ENCODE assay signal across 8 cellular contexts in genomic region chr11:61362542-61362875, GRCh38. TPM values are rescaled to one million over a fixed set of nuclear protein-coding genes. Genes with fewer than 3 reads are reported as not detected.
DNase-seq lines count a peak whose midpoint lies in the region; ATAC-seq and TF ChIP-seq lines count a peak whose summit lies in the region.

No MANE protein-coding gene starts in this region.

- CTCF ChIA-PET in activated CD8-positive, alpha-beta T cell treated with anti-CD3 and anti-CD28 coated beads, Interleukin-2, amount 10 ng/mL, durations not matched to agents 7 days and 5 days (lab: Charles Lee): interaction anchor here (0.7 to 5.0 kb wide), 15 partner anchors 8 to 260 kb away, joined by 3 to 105 read pairs (median 7); partner anchors contain the start of genes CD5, DDB1, TKFC and TMEM216

- no peaks in the 10 kb centered on the region for H3K27me3 Mint-ChIP-seq in activated CD8-positive, alpha-beta T cell treated with anti-CD3 and anti-CD28 coated beads, Interleukin-2, amount 10 ng/mL, durations not matched to agents 7 days and 5 days (ENCODE audit: low read depth)

- H3K27ac ChIP-seq in osteoblast (ENCODE audit: low read depth, low read length): peak overlapping the region; percentile 96

- peak overlapping the region; percentile 90 for H2AFZ ChIP-seq in osteoblast (ENCODE audit: low read length)

- TF ChIP-seq CTCF in fibroblast of mammary gland (conservative IDR thresholded peaks at IDR 0.05; ENCODE audit: control insufficient read depth, insufficient read depth, low read depth, low read length) (no peak), osteoblast (IDR thresholded peaks at IDR 0.05; ENCODE audit: extremely low read depth, low read depth, low read length) (no peak)

- H3K27ac Mint-ChIP-seq in activated CD8-positive, alpha-beta T cell treated with anti-CD3 and anti-CD28 coated beads, Interleukin-2, amount 10 ng/mL, durations not matched to agents 7 days and 5 days: peak overlapping the region; percentile 94

- peak overlapping the region; percentile 82 for H3K4me3 ChIP-seq in fibroblast of mammary gland (ENCODE audit: control insufficient read depth, low read depth, low read length)
- peak overlapping the region; percentile 84 for H3K4me3 ChIP-seq in osteoblast (ENCODE audit: insufficient read depth, low read length)

- peak overlapping the region; percentile 98 for H3K9ac ChIP-seq in ES-I3 (ENCODE audit: low read depth, low read length)

- peak overlapping the region; percentile 95 for H3K4me3 Mint-ChIP-seq in activated CD8-positive, alpha-beta T cell treated with anti-CD3 and anti-CD28 coated beads, Interleukin-2, amount 10 ng/mL, durations not matched to agents 7 days and 5 days

- H4K20me1 ChIP-seq in osteoblast (ENCODE audit: insufficient read depth, low read length): peaks cover 3% of the 10 kb centered on the region

- peaks cover 39% of the 10 kb centered on the region for H3K36me3 Mint-ChIP-seq in activated CD8-positive, alpha-beta T cell treated with anti-CD3 and anti-CD28 coated beads, Interleukin-2, amount 10 ng/mL, durations not matched to agents 7 days and 5 days (ENCODE audit: low read depth)

- H3K9me3 ChIP-seq in ES-I3 (ENCODE audit: control insufficient read depth, insufficient read depth, low read length) (no peaks in the 10 kb centered on the region), osteoblast (ENCODE audit: low read depth, low read length) (no peaks in the 10 kb centered on the region)

- no peaks in the 10 kb centered on the region for H3K27me3 ChIP-seq in osteoblast (ENCODE audit: insufficient read depth, low read length)

- peaks cover 37% of the 10 kb centered on the region for H3K4me1 Mint-ChIP-seq in activated CD8-positive, alpha-beta T cell treated with anti-CD3 and anti-CD28 coated beads, Interleukin-2, amount 10 ng/mL, durations not matched to agents 7 days and 5 days (ENCODE audit: low read depth)

- peak; percentile 23 for DNase-seq in LoVo (ENCODE audit: low spot score)
- peak; percentile 60 for DNase-seq in activated CD8-positive, alpha-beta T cell treated with anti-CD3 and anti-CD28 coated beads, Interleukin-2, amount 10 ng/mL, durations not matched to agents 7 days and 5 days
- peak; percentile 72 for DNase-seq in fibroblast of mammary gland (ENCODE audit: low read depth)
- peak; percentile 82 for DNase-seq in osteoblast (ENCODE audit: insufficient read length, low spot score, missing footprints)
- DNase-seq in NCI-H187 (lab: John Stamatoyannopoulos, UW): no peak

- peaks cover 19% of the 10 kb centered on the region for H3K36me3 ChIP-seq in ES-I3 (ENCODE audit: insufficient read depth, low read length)
- H3K36me3 ChIP-seq in osteoblast (ENCODE audit: insufficient read depth, low read length): peaks cover 39% of the 10 kb centered on the region

- H3K4me2 ChIP-seq in osteoblast (ENCODE audit: insufficient read depth, low read length): peak overlapping the region; percentile 99

- peak; percentile 28 for ATAC-seq in activated CD8-positive, alpha-beta T cell treated with anti-CD3 and anti-CD28 coated beads, Interleukin-2, amount 10 ng/mL, durations not matched to agents 7 days and 5 days
- ATAC-seq in GM19455 (IDR thresholded peaks at IDR 0.05; ENCODE audit: unreplicated experiment) (no peak), GM18498 (IDR thresholded peaks at IDR 0.05; ENCODE audit: unreplicated experiment) (no peak)

- H3K9me3 Mint-ChIP-seq in activated CD8-positive, alpha-beta T cell treated with anti-CD3 and anti-CD28 coated beads, Interleukin-2, amount 10 ng/mL, durations not matched to agents 7 days and 5 days (ENCODE audit: insufficient read depth): no peaks in the 10 kb centered on the region

- POLR2A ChIA-PET in activated CD8-positive, alpha-beta T cell treated with anti-CD3 and anti-CD28 coated beads, Interleukin-2, amount 10 ng/mL, durations not matched to agents 7 days and 5 days (lab: Charles Lee): interaction anchor here (0.8 to 5.5 kb wide), 14 partner anchors 8 to 73 kb away, joined by 3 to 72 read pairs (median 8); partner anchors contain the start of genes CPSF7, DDB1, SDHAF2 and TKFC

- peaks cover 49% of the 10 kb centered on the region for H3K79me2 ChIP-seq in osteoblast (ENCODE audit: insufficient read depth, low read length)

- H3K4me1 ChIP-seq in ES-I3 (ENCODE audit: insufficient read depth, low read length) (no peaks in the 10 kb centered on the region), osteoblast (ENCODE audit: insufficient read depth, low read length) (peaks cover 47% of the 10 kb centered on the region)

RNA-seq across cellular contexts. Expression of gene TMEM138, which starts 0.3 kb away (rescaled TPM):
- total RNA-seq in activated CD8-positive, alpha-beta T cell treated with anti-CD3 and anti-CD28 coated beads, Interleukin-2, amount 10 ng/mL, durations not matched to agents 7 days and 5 days: 10 to 100 TPM; 57.4 to 57.5 TPM
- total RNA-seq in osteoblast: 41.3 and 48.3 TPM in 2 replicates

RNA-seq across cellular contexts. Expression of gene CYB561A3, which starts 0.8 kb away (rescaled TPM):
- 10 to 100 TPM; 53.2 to 55.6 TPM for total RNA-seq in activated CD8-positive, alpha-beta T cell treated with anti-CD3 and anti-CD28 coated beads, Interleukin-2, amount 10 ng/mL, durations not matched to agents 7 days and 5 days
- total RNA-seq in osteoblast: 149 and 151 TPM in 2 replicates

RNA-seq across cellular contexts. Expression of gene TKFC, which starts 29.5 kb away (rescaled TPM):
- 10 to 100 TPM; 24.1 to 26.4 TPM for total RNA-seq in activated CD8-positive, alpha-beta T cell treated with anti-CD3 and anti-CD28 coated beads, Interleukin-2, amount 10 ng/mL, durations not matched to agents 7 days and 5 days
- total RNA-seq in osteoblast: 21.8 and 30.0 TPM in 2 replicates

RNA-seq across cellular contexts. Expression of gene DDB1, which starts 29.6 kb away (rescaled TPM):
- total RNA-seq in activated CD8-positive, alpha-beta T cell treated with anti-CD3 and anti-CD28 coated beads, Interleukin-2, amount 10 ng/mL, durations not matched to agents 7 days and 5 days: 100 to 1,000 TPM; 202 to 214 TPM
- 330 and 331 TPM in 2 replicates for total RNA-seq in osteoblast

RNA-seq across cellular contexts. Expression of gene TMEM216, which starts 29.9 kb away (rescaled TPM):
- 1 to 10 TPM; 6.3 to 6.4 TPM for total RNA-seq in activated CD8-positive, alpha-beta T cell treated with anti-CD3 and anti-CD28 coated beads, Interleukin-2, amount 10 ng/mL, durations not matched to agents 7 days and 5 days
- total RNA-seq in osteoblast: 5.8 and 8.3 TPM in 2 replicates

Comparison
In these comparisons a context has a peak if more than half of its experiments do, and no peak if none do; other contexts are left out.
1. DNase-seq: peak in LoVo (single experiment), activated CD8-positive, alpha-beta T cell treated with anti-CD3 and anti-CD28 coated beads, Interleukin-2, amount 10 ng/mL, durations not matched to agents 7 days and 5 days (single experiment), fibroblast of mammary gland (single experiment) and osteoblast (single experiment); none in NCI-H187 (0 of 2).